8 cellular contexts compared by ENCODE assay signal in the genomic region with DNA sequence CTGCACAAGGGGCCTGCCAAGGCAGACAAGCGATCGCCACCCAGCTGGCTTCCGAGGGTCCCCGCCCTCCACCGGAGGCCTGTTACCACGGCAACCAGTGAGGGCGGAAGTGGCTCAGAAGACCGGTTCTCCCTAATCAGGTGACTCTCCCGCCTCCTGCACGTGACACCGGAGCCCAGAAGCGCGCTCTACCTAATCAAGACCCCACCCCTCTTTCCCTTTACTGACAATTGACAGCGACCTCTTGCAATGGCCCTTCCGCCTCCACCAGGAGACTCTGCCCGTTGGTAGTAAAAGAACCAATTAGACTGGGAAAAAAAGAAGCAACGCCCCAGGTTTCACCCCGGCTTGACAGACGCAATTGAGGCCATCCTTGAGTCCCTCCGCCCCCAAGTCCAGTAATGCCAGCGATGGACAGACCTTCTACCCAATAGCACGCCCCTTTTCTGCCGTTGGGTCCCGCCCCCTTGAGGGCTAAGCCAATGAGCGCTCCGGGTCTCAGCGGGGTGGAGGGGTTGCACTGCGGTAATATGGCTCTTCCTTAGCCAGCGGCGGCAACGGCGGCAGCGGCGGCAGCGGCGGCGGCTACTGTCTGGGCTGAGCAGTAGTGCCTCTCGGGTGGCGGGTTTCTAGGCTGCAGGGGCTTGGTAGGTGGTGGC. TPM values are rescaled to one million over a fixed set of nuclear protein-coding genes. Genes with fewer than 3 reads are reported as not detected.
DNase-seq lines count a peak whose midpoint lies in the region; ATAC-seq and TF ChIP-seq lines count a peak whose summit lies in the region.

UVRAG (plus strand) TSS at position 525 of the 659 bp plus-strand sequence. CDS start 198 bp downstream, outside the sequence.

- H3K4me1 ChIP-seq in CD8-positive, alpha-beta T cell (ENCODE audit: insufficient read depth, low read length), result peaks cover 23% of the 10 kb centered on the region
- peaks cover 40% of the 10 kb centered on the region for H3K4me1 ChIP-seq in lower lobe of right lung

- H3K36me3 Mint-ChIP-seq in CD8-positive, alpha-beta T cell, result peaks cover 6% of the 10 kb centered on the region

- intact Hi-C loops in CD8-positive, alpha-beta T cell (cut with DNase I, micrococcal nuclease), result loop anchor here (1.0 to 10.0 kb wide), 14 partner anchors 12 to 1820 kb away; partner anchors contain the start of genes CAPN5 (in 1 of the 2), CLNS1A (in 1 of the 2), DGAT2 (in 1 of the 2) and EMSY (in 1 of the 2)
- intact Hi-C loops in lower lobe of right lung (cut with DNase I), result no loop called here

- DNase-seq in CD8-positive, alpha-beta T cell, result peak; percentile 97 to 99 (median 98)
- peak; percentile 99 for DNase-seq in HS-27A (ENCODE audit: low read depth)
- DNase-seq in NK-92 (lab: John Stamatoyannopoulos, UW; ENCODE audit: unreplicated experiment), result peak; percentile 99
- DNase-seq in activated CD8-positive, alpha-beta memory T cell treated with anti-CD3 and anti-CD28 coated beads for 1 hour (ENCODE audit: extremely low read depth in 1 of 2, low read depth in 1 of 2), result peak; percentile 94 to 97
- peak; percentile 97 for DNase-seq in effector CD4-positive, alpha-beta T cell
- DNase-seq in lower lobe of right lung, result peak; percentile 98
- peak; percentile 95 to 97 (median 97) for DNase-seq in stimulated activated CD4-positive, alpha-beta T cell treated with anti-CD3 and anti-CD28 coated beads, TNF-alpha, amount 100 ng/mL, for 24 hours (ENCODE audit: low read depth in 3 of 3)

- H3K27ac ChIP-seq in CD8-positive, alpha-beta T cell (ENCODE audit: low read depth, low read length), result peak within 1 kb of the TSS; percentile 77
- peak within 1 kb of the TSS; percentile 95 for H3K27ac ChIP-seq in lower lobe of right lung

- H3K27me3 Mint-ChIP-seq in CD8-positive, alpha-beta T cell (ENCODE audit: low read depth), result no peaks in the 10 kb centered on the region

- no peak within 1 kb of the TSS for H3K4me3 Mint-ChIP-seq in CD8-positive, alpha-beta T cell

- H3K27ac Mint-ChIP-seq in CD8-positive, alpha-beta T cell, result peak within 1 kb of the TSS; percentile 97

- peak; percentile 88 for ATAC-seq in CD8-positive, alpha-beta T cell
- ATAC-seq in GM19467 (IDR thresholded peaks at IDR 0.05; ENCODE audit: unreplicated experiment) (peak; percentile 72), lower lobe of right lung (peak; percentile 98)

- TF ChIP-seq CTCF in CD8-positive, alpha-beta T cell (IDR thresholded peaks at IDR 0.05), result no peak
- TF ChIP-seq CTCF in lower lobe of right lung (IDR thresholded peaks at IDR 0.05), result peak; percentile 13

- no peaks in the 10 kb centered on the region for H3K9me3 ChIP-seq in CD8-positive, alpha-beta T cell (ENCODE audit: low read length)
- H3K9me3 ChIP-seq in lower lobe of right lung, result no peaks in the 10 kb centered on the region

- H3K27me3 ChIP-seq in CD8-positive, alpha-beta T cell (ENCODE audit: insufficient read depth, low read length), result no peaks in the 10 kb centered on the region
- H3K27me3 ChIP-seq in lower lobe of right lung (ENCODE audit: low read depth), result no peaks in the 10 kb centered on the region

- POLR2A ChIA-PET in CD8-positive, alpha-beta T cell (lab: Charles Lee), result interaction anchor here (0.6 to 1.1 kb wide), 4 partner anchors 13 to 421 kb away, joined by 3 to 4 read pairs (median 3); no protein-coding TSS in a partner anchor

- CTCF ChIA-PET in CD8-positive, alpha-beta T cell (lab: Charles Lee), result interaction anchor here (1.1 to 6.2 kb wide), 3 partner anchors 12 to 394 kb away, joined by 3 to 46 read pairs (median 5); no protein-coding TSS in a partner anchor

- peak within 1 kb of the TSS; percentile 65 for H3K4me3 ChIP-seq in CD8-positive, alpha-beta T cell (ENCODE audit: low read depth, low read length)
- H3K4me3 ChIP-seq in lower lobe of right lung, result peak within 1 kb of the TSS; percentile 93

- peaks cover 21% of the 10 kb centered on the region for H3K4me1 Mint-ChIP-seq in CD8-positive, alpha-beta T cell (ENCODE audit: low read depth)

- no peaks in the 10 kb centered on the region for H3K36me3 ChIP-seq in CD8-positive, alpha-beta T cell (ENCODE audit: insufficient read depth, low read length)
- no peaks in the 10 kb centered on the region for H3K36me3 ChIP-seq in lower lobe of right lung

- H3K9me3 Mint-ChIP-seq in CD8-positive, alpha-beta T cell, result no peaks in the 10 kb centered on the region

RNA-seq across cellular contexts. Expression of gene UVRAG, which starts in this region (rescaled TPM):
- total RNA-seq in CD8-positive, alpha-beta T cell, result 10 to 100 TPM; 14.3 to 15.1 TPM
- total RNA-seq in lower lobe of right lung, result 36.0 TPM

Comparison
In these comparisons a context has a peak if more than half of its experiments do, and no peak if none do; other contexts are left out.
1. Peak in every context shown above with its lines: DNase-seq, ATAC-seq, H3K4me3 ChIP-seq and H3K27ac ChIP-seq.